12 cellular contexts compared by ENCODE assay signal in the genomic region with DNA sequence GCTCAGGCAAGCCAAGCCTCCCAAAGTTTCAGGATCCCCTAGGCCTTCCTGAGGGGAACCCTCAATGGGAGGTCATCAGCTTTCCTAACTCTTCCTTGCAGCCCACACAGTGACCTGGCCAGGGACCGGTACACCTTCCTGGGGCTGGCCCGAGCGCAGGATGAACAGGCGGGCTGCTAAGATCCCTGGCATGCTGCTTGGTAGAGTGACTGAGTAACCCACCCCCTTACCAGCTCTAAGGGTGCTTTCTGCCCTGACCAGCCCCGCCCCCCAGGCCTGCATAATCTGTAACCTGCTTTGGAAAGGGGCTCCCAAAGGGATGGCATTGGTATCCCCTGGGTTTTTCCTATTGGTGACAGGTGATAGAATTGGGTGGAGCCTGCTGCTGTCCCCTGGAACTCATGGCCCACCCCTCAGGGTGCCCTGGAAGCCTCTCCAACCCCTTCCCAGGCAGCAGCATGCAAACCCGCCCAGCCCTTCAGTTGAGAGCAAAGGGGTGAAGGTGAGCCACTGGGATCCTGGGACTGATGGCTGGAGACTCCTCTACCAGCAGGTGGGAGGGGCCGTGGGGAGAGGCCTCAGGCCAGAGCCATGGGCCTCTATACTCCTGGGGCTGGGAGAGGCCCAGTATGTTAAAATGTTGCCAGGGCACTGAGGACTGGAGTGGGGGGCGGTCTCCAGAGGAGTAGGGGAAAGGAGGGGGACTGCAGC. TPM values are rescaled to one million over a fixed set of nuclear protein-coding genes. Genes with fewer than 3 reads are reported as not detected.
DNase-seq lines count a peak whose midpoint lies in the region; ATAC-seq and TF ChIP-seq lines count a peak whose summit lies in the region.
"Had no signal": no experiment of that assay in that cellular context is flagged by ENCODE, and none has a peak within 500 bp of the region (broad histone marks: within the 10 kb centered on the region; RNA-seq: fewer than 3 reads in every experiment).

No MANE protein-coding gene starts in this region.

- TF ChIP-seq POLR2A in gastrocnemius medialis (IDR thresholded peaks at IDR 0.05): no peak

- DNase-seq in iPS DF 6.9 (ENCODE audit: low read depth, low spot score): no peak
- no peak for DNase-seq in gastrocnemius medialis
- no peak for DNase-seq in NOMO-1 (lab: John Stamatoyannopoulos, UW; ENCODE audit: unreplicated experiment in 2 of 2)
- no peak for DNase-seq in activated CD4-positive, alpha-beta T cell treated with anti-CD3 and anti-CD28 coated beads, Interleukin-2, amount 50 U/mL, for 4 hours
- DNase-seq: DMS79; NCI-H2029 treated with DMSO at 0.1 percent for 48 hours; stimulated activated CD4-positive, alpha-beta T cell treated with anti-CD3 and anti-CD28 coated beads, Interleukin-4, amount 100 ng/mL, for 24 hours had no signal

- 88 to 97% (median 89%) methylated on average over 8 of the region's 8 CpGs for WGBS in adipose tissue, 3 donors
- no CpG with 5 or more reads among the region's 8 CpGs for WGBS in iPS DF 6.9 (ENCODE audit: insufficient coverage, insufficient read length)

- no peaks in the 10 kb centered on the region for H3K36me3 ChIP-seq in DOHH2 (ENCODE audit: control insufficient read depth, low read length)
- H3K36me3 ChIP-seq in iPS DF 6.9 (ENCODE audit: control insufficient read depth, insufficient read depth, low read length): no peaks in the 10 kb centered on the region; the same call in 1 of the 2 replicates
- H3K36me3 ChIP-seq in gastrocnemius medialis: no peaks in the 10 kb centered on the region

- H3K9me2 ChIP-seq in DOHH2 (replicated peaks; ENCODE audit: control insufficient read depth, low read length): no peaks in the 10 kb centered on the region

- no peaks in the 10 kb centered on the region for H3K9me3 ChIP-seq in DOHH2 (ENCODE audit: control insufficient read depth, insufficient read depth, low read length)
- H3K9me3 ChIP-seq in iPS DF 6.9 (ENCODE audit: control insufficient read depth, insufficient read depth, low read length): no peaks in the 10 kb centered on the region
- no peaks in the 10 kb centered on the region for H3K9me3 ChIP-seq in gastrocnemius medialis

- H3K27ac ChIP-seq in DOHH2 (ENCODE audit: low read depth, low read length): no peak overlapping the region
- peak overlapping the region; percentile 58 for H3K27ac ChIP-seq in adipose tissue (ENCODE audit: low read depth, low read length)
- no peak overlapping the region for H3K27ac ChIP-seq in iPS DF 6.9 (ENCODE audit: low read length)
- peak overlapping the region; percentile 57 to 78 (median 72) for H3K27ac ChIP-seq in gastrocnemius medialis

- H3K4me2 ChIP-seq in DOHH2 (ENCODE audit: low read length): peak overlapping the region; percentile 56

- H3K27me3 ChIP-seq in DOHH2 (ENCODE audit: control insufficient read depth, low read length) (peaks cover 19% of the 10 kb centered on the region), iPS DF 6.9 (ENCODE audit: control insufficient read depth, insufficient read depth, low read length) (peaks cover 6% of the 10 kb centered on the region), gastrocnemius medialis (no peaks in the 10 kb centered on the region)

- no peak for ATAC-seq in gastrocnemius medialis
- ATAC-seq in HG03280 (IDR thresholded peaks at IDR 0.05; ENCODE audit: unreplicated experiment): no peak
- ATAC-seq in GM18520 (IDR thresholded peaks at IDR 0.05; ENCODE audit: unreplicated experiment): no peak

- no peaks in the 10 kb centered on the region for H3K4me1 ChIP-seq in DOHH2 (ENCODE audit: control insufficient read depth, low read length)
- 0 out of 2 replicates have a peak, but pooled peaks cover 2% of the 10 kb centered on the region for H3K4me1 ChIP-seq in iPS DF 6.9 (ENCODE audit: control insufficient read depth, insufficient read depth, low read length)
- H3K4me1 ChIP-seq in gastrocnemius medialis: peaks cover 14 to 16% of the 10 kb centered on the region in 2 donors

- in situ Hi-C loops in gastrocnemius medialis (cut with MboI; ENCODE audit: low sequenced_read_pairs in 4 of 4): no loop called here

- H3K4me3 ChIP-seq in DOHH2 (ENCODE audit: low read length) (peak overlapping the region; percentile 44; the same call in 1 of the 2 replicates), iPS DF 6.9 (ENCODE audit: low read length) (peak overlapping the region; percentile 45; the same call in 1 of the 2 replicates), gastrocnemius medialis (peak overlapping the region in 2 of 4 donors; percentile 37 to 53)

- no peaks in the 10 kb centered on the region for H4K20me1 ChIP-seq in DOHH2 (ENCODE audit: control insufficient read depth, insufficient read depth, low read depth, low read length)

- TF ChIP-seq CTCF in DOHH2 (IDR thresholded peaks at IDR 0.05; ENCODE audit: low read depth, low read length, poor library complexity, severe bottlenecking) (no peak), gastrocnemius medialis (IDR thresholded peaks at IDR 0.05 in 4 of 5, conservative IDR thresholded peaks at IDR 0.05 in 1 of 5) (no peak)

- peaks cover 4% of the 10 kb centered on the region; the same call in 1 of the 2 replicates for H3F3A ChIP-seq in DOHH2 (ENCODE audit: control insufficient read depth, insufficient read depth)

- H3K79me2 ChIP-seq in DOHH2 (ENCODE audit: control insufficient read depth, low read length): no peaks in the 10 kb centered on the region

- intact Hi-C loops in gastrocnemius medialis (cut with DNase I; ENCODE audit: low total_unique reads): no loop called here

RNA-seq across cellular contexts. Expression of gene KIF7, which starts 11.0 kb away (rescaled TPM):
- polyA plus RNA-seq in adipose tissue: 1 to 10 TPM in 2 of 3 donors, under 1 TPM in 1; 0.78 to 6.4 (median 2.9) TPM
- total RNA-seq in gastrocnemius medialis: under 1 TPM; 0.19 to 0.66 (median 0.61) TPM

RNA-seq across cellular contexts. Expression of gene PLIN1, which starts 12.9 kb away (rescaled TPM):
- 1,000 to 10,000 TPM in 1 of 3 donors, 100 to 1,000 TPM in 2; 128 to 1,761 (median 559) TPM for polyA plus RNA-seq in adipose tissue
- 10 to 100 TPM in 1 of 4 donors, 1 to 10 TPM in 3; 1.8 to 17.9 (median 6.3) TPM for total RNA-seq in gastrocnemius medialis
- total RNA-seq: T-helper 2 cell treated with Interferon-gamma antibody and Interleukin-4, amounts not matched to agents 100 ng/mL and 5 ng/mL, for 36 hours had no signal

RNA-seq across cellular contexts. Expression of gene PEX11A, which starts 24.3 kb away (rescaled TPM):
- 10 to 100 TPM; 11.3 to 40.4 (median 12.8) TPM for polyA plus RNA-seq in adipose tissue
- total RNA-seq in gastrocnemius medialis: 10 to 100 TPM; 10.0 to 46.4 (median 21.8) TPM

RNA-seq across cellular contexts. Expression of gene WDR93, which starts 24.3 kb away (rescaled TPM):
- polyA plus RNA-seq in adipose tissue: under 1 TPM in 2 of 3 donors, not detected in 1; 0.18 to 0.92 TPM
- not detected for total RNA-seq in gastrocnemius medialis
- total RNA-seq: T-helper 2 cell treated with Interferon-gamma antibody and Interleukin-4, amounts not matched to agents 100 ng/mL and 5 ng/mL, for 36 hours had no signal

Comparison
In these comparisons a context has a peak if more than half of its experiments do, and no peak if none do; other contexts are left out.
1. H3K27ac ChIP-seq: peak in adipose tissue (single experiment) and gastrocnemius medialis (4 of 4); none in DOHH2 (single experiment) and iPS DF 6.9 (single experiment).